ENCODE assay signal across 13 cellular contexts in genomic region chr3:128665362-128666021, GRCh38.
A peak's percentile ranks its signal among the peaks of the same experiment; 100 is the strongest.
DNase-seq lines count a peak whose midpoint lies in the region; TF ChIP-seq lines count a peak whose summit lies in the region.
"Had no signal": no experiment of that assay in that cellular context is flagged by ENCODE, and none has a peak within 500 bp of the region (broad histone marks: within the 10 kb centered on the region; RNA-seq: fewer than 3 reads in every experiment).

No MANE protein-coding gene starts in this region.

- peak overlapping the region in 2 of 3 experiments; percentile 65 to 78 for H3K27ac Mint-ChIP-seq in nephron
- H3K27ac Mint-ChIP-seq: activated CD8-positive, alpha-beta T cell treated with anti-CD3 and anti-CD28 coated beads, Interleukin-2, amount 10 ng/mL, durations not matched to agents 7 days and 5 days had no signal

- DNase-seq in NCI-H510A treated with DMSO at 0.1 percent for 48 hours (lab: John Stamatoyannopoulos, UW) (peak; percentile 0), NCI-H510A (lab: John Stamatoyannopoulos, UW) (no peak), NB4 (ENCODE audit: low read depth) (peak; percentile 54), brain microvascular endothelial cell (no peak), GM10266 (ENCODE audit: extremely low spot score) (no peak), NCI-H128 (lab: John Stamatoyannopoulos, UW; ENCODE audit: unreplicated experiment) (no peak)
- no peak for DNase-seq in effector memory CD4-positive, alpha-beta T cell
- DNase-seq: activated CD8-positive, alpha-beta T cell treated with anti-CD3 and anti-CD28 coated beads, Interleukin-2, amount 10 ng/mL, durations not matched to agents 7 days and 5 days; DND-41; MM.1S; upper lobe of left lung had no signal

- H3K4me1 Mint-ChIP-seq in nephron = no peaks in the 10 kb centered on the region

- no peaks in the 10 kb centered on the region for H3K9me3 ChIP-seq in effector memory CD4-positive, alpha-beta T cell (ENCODE audit: control insufficient read depth, low read length)
- H3K9me3 ChIP-seq: upper lobe of left lung had no signal

- no peak overlapping the region for H3K4me3 Mint-ChIP-seq in nephron
- H3K4me3 Mint-ChIP-seq: activated CD8-positive, alpha-beta T cell treated with anti-CD3 and anti-CD28 coated beads, Interleukin-2, amount 10 ng/mL, durations not matched to agents 7 days and 5 days had no signal

- H3K4me3 ChIP-seq in NB4 (ENCODE audit: low read depth, low read length) = no peak overlapping the region
- no peak overlapping the region for H3K4me3 ChIP-seq in brain microvascular endothelial cell (ENCODE audit: low read depth, low read length)
- no peak overlapping the region for H3K4me3 ChIP-seq in effector memory CD4-positive, alpha-beta T cell (ENCODE audit: insufficient read depth, low read depth, low read length, poor library complexity, severe bottlenecking)
- H3K4me3 ChIP-seq: upper lobe of left lung had no signal

- no peaks in the 10 kb centered on the region for H3K36me3 Mint-ChIP-seq in nephron (ENCODE audit: low read depth)

- TF ChIP-seq POLR2A in NB4 (IDR thresholded peaks at IDR 0.05; ENCODE audit: extremely low read depth, insufficient read length) = no peak

- H3K9me3 Mint-ChIP-seq in nephron = no peaks in the 10 kb centered on the region

- no peak for TF ChIP-seq CTCF in NB4 (IDR thresholded peaks at IDR 0.05; ENCODE audit: low read depth, low read length)
- TF ChIP-seq CTCF in brain microvascular endothelial cell (IDR thresholded peaks at IDR 0.05; ENCODE audit: low read depth, low read length, missing control alignments) = peak; percentile 19
- TF ChIP-seq CTCF in nephron (IDR thresholded peaks at IDR 0.05; ENCODE audit: unreplicated experiment in 3 of 3) = peak in 1 of 3 experiments; percentile 16
- no peak for TF ChIP-seq CTCF in GM10266 (IDR thresholded peaks at IDR 0.05; ENCODE audit: control insufficient read depth, insufficient read depth, low read depth, missing control alignments)

- no peaks in the 10 kb centered on the region for H3K4me1 ChIP-seq in effector memory CD4-positive, alpha-beta T cell (ENCODE audit: control insufficient read depth, insufficient read depth, low read length, poor library complexity, severe bottlenecking)

- no peaks in the 10 kb centered on the region for H3K27me3 ChIP-seq in brain microvascular endothelial cell (replicated peaks)
- no peaks in the 10 kb centered on the region for H3K27me3 ChIP-seq in effector memory CD4-positive, alpha-beta T cell (replicated peaks; ENCODE audit: control insufficient read depth, insufficient read depth, low read length, poor library complexity, severe bottlenecking)
- H3K27me3 ChIP-seq: upper lobe of left lung had no signal

- H3K36me3 ChIP-seq in brain microvascular endothelial cell (replicated peaks) = no peaks in the 10 kb centered on the region
- H3K36me3 ChIP-seq in effector memory CD4-positive, alpha-beta T cell (ENCODE audit: control insufficient read depth, insufficient read depth, low read length) = no peaks in the 10 kb centered on the region
- H3K36me3 ChIP-seq: upper lobe of left lung had no signal

- in situ Hi-C loops in brain microvascular endothelial cell (cut with HindIII; ENCODE audit: low pct_ligation_motif_present, low sequenced_read_pairs) = no loop called here

- no peak overlapping the region for H3K27ac ChIP-seq in brain microvascular endothelial cell
- no peak overlapping the region for H3K27ac ChIP-seq in effector memory CD4-positive, alpha-beta T cell (ENCODE audit: insufficient read depth, low read length, poor library complexity, severe bottlenecking)
- H3K27ac ChIP-seq: RWPE1, upper lobe of left lung had no signal

- H3K27me3 Mint-ChIP-seq in nephron (ENCODE audit: low read depth) = peaks cover 5% of the 10 kb centered on the region

Comparison
In these comparisons a context has a peak if more than half of its experiments do, and no peak if none do; other contexts are left out.
1. DNase-seq: peak in NCI-H510A treated with DMSO at 0.1 percent for 48 hours (single experiment) and NB4 (single experiment); none in NCI-H510A (single experiment), brain microvascular endothelial cell (single experiment), effector memory CD4-positive, alpha-beta T cell (0 of 3), GM10266 (single experiment) and NCI-H128 (single experiment).